ENCODE assay signal across 1 cellular context in the genomic region with DNA sequence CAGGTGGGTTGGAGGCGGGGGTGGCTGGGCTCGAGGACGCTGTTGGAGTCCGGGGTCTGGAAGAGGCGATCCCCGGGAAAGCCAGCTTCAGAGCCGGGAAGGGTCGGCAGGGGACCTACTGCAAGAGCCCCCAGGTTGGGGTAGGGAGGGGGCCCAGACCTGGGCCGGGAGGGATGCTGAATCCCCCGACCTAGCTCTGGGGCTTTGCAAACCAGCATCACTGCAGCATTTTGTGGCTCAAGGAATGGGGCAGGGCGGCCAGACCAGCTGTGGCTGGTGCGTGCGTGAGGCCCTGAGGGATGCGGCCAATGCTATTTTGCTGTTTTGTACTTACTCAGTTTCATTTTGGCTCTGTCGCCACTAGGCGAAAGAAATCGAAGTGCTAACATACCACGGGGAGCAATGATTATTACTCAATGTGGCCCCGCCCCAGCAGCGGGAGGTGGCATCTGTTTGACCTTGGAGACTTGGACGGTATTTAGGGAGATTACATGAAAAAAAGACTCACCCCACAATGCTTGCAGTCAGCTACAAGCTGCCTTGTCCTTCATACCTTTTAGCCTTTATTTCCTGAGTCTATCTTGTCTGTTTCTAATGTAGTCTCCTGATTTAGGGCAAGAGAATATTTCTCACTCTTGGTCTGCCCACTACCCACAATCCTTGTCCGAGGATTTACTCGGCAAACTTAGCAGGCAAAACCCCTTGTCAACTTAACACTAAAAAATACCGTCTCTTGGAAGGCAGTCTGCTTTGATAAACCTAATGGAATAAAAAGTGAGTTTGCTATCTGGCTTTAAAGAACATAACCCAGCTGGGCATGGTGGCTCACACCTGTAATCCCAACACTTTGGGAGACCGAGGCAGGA.
TF ChIP-seq lines count a peak whose summit lies in the region.

No MANE protein-coding gene starts in this region.

TF ChIP-seq in HepG2, 621 proteins besides CTCF, POLR2A, EP300 and RAD21 (continued from another document):
- TF ChIP-seq GMEB1 (CRISPR knock-in tag; IDR thresholded peaks at IDR 0.05; ENCODE audit: borderline replicate concordance), result no peak
- no peak for TF ChIP-seq MLXIP (CRISPR knock-in tag; IDR thresholded peaks at IDR 0.05; ENCODE audit: borderline replicate concordance)
- no peak for TF ChIP-seq FOXA1 (IDR thresholded peaks at IDR 0.05)
- no peak for TF ChIP-seq FOXA1 (CRISPR knock-in tag; IDR thresholded peaks at IDR 0.05)
- TF ChIP-seq KLF11 (CRISPR knock-in tag; IDR thresholded peaks at IDR 0.05), result no peak
- TF ChIP-seq PHB2 (IDR thresholded peaks at IDR 0.05; ENCODE audit: partially characterized antibody), result no peak
- no peak for TF ChIP-seq SSRP1 (CRISPR knock-in tag; IDR thresholded peaks at IDR 0.05)
- no peak for TF ChIP-seq ZNF713 (CRISPR knock-in tag; IDR thresholded peaks at IDR 0.05)
- TF ChIP-seq SRSF9 (IDR thresholded peaks at IDR 0.05; ENCODE audit: borderline replicate concordance, insufficient read depth, low read depth, low read length, poor library complexity, severe bottlenecking), result no peak
- TF ChIP-seq HNRNPLL (IDR thresholded peaks at IDR 0.05; ENCODE audit: low read depth, low read length, poor library complexity, severe bottlenecking), result peak; percentile 22
- TF ChIP-seq ZNF512 (CRISPR knock-in tag; IDR thresholded peaks at IDR 0.05), result no peak
- no peak for TF ChIP-seq ZNF24 (IDR thresholded peaks at IDR 0.05)
- TF ChIP-seq MXD4 (CRISPR knock-in tag; IDR thresholded peaks at IDR 0.05), result no peak
- TF ChIP-seq ZC3H4 (CRISPR knock-in tag; IDR thresholded peaks at IDR 0.05; ENCODE audit: borderline replicate concordance), result no peak
- TF ChIP-seq MBNL3 (CRISPR knock-in tag; conservative IDR thresholded peaks at IDR 0.05), result no peak
- TF ChIP-seq GATA4 (IDR thresholded peaks at IDR 0.05; ENCODE audit: borderline replicate concordance, low read depth), result no peak
- TF ChIP-seq KDM3A (CRISPR knock-in tag; IDR thresholded peaks at IDR 0.05; ENCODE audit: low read depth), result no peak
- no peak for TF ChIP-seq NPAS2 (CRISPR knock-in tag; IDR thresholded peaks at IDR 0.05; ENCODE audit: borderline replicate concordance)
- TF ChIP-seq PRPF4 (IDR thresholded peaks at IDR 0.05; ENCODE audit: low read depth, low read length, poor library complexity, severe bottlenecking), result no peak
- no peak for TF ChIP-seq MTA3 (CRISPR knock-in tag; IDR thresholded peaks at IDR 0.05)
- TF ChIP-seq ZNF264 (CRISPR knock-in tag; IDR thresholded peaks at IDR 0.05), result no peak
- TF ChIP-seq, protein P1, sequence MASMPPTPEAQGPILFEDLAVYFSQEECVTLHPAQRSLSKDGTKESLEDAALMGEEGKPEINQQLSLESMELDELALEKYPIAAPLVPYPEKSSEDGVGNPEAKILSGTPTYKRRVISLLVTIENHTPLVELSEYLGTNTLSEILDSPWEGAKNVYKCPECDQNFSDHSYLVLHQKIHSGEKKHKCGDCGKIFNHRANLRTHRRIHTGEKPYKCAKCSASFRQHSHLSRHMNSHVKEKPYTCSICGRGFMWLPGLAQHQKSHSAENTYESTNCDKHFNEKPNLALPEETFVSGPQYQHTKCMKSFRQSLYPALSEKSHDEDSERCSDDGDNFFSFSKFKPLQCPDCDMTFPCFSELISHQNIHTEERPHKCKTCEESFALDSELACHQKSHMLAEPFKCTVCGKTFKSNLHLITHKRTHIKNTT (CRISPR knock-in tag; IDR thresholded peaks at IDR 0.05), result no peak
- TF ChIP-seq ZFP82 (CRISPR knock-in tag; IDR thresholded peaks at IDR 0.05; ENCODE audit: borderline replicate concordance), result no peak
- TF ChIP-seq NR1H2 (CRISPR knock-in tag; IDR thresholded peaks at IDR 0.05; ENCODE audit: borderline replicate concordance, low read depth), result no peak
- no peak for TF ChIP-seq HMGXB3 (CRISPR knock-in tag; IDR thresholded peaks at IDR 0.05; ENCODE audit: borderline replicate concordance)
- no peak for TF ChIP-seq IKZF5 (CRISPR knock-in tag; IDR thresholded peaks at IDR 0.05)
- no peak for TF ChIP-seq ADNP (CRISPR knock-in tag; IDR thresholded peaks at IDR 0.05)
- TF ChIP-seq MZF1 (CRISPR knock-in tag; IDR thresholded peaks at IDR 0.05; ENCODE audit: borderline replicate concordance), result no peak
- no peak for TF ChIP-seq ZNF232 (CRISPR knock-in tag; IDR thresholded peaks at IDR 0.05; ENCODE audit: borderline replicate concordance)
- TF ChIP-seq SMAD1 (CRISPR knock-in tag; IDR thresholded peaks at IDR 0.05; ENCODE audit: borderline replicate concordance, low read depth), result no peak
- no peak for TF ChIP-seq PTBP1 (IDR thresholded peaks at IDR 0.05; ENCODE audit: low read depth, low read length, poor library complexity, severe bottlenecking)
- no peak for TF ChIP-seq ZNF879 (CRISPR knock-in tag; IDR thresholded peaks at IDR 0.05)
- no peak for TF ChIP-seq ZKSCAN1 (IDR thresholded peaks at IDR 0.05; ENCODE audit: low read length)
- no peak for TF ChIP-seq ZNF569 (CRISPR knock-in tag; IDR thresholded peaks at IDR 0.05; ENCODE audit: borderline replicate concordance)
- TF ChIP-seq ZNF619 (CRISPR knock-in tag; IDR thresholded peaks at IDR 0.05), result no peak
- TF ChIP-seq ZNF207 (IDR thresholded peaks at IDR 0.05; ENCODE audit: borderline replicate concordance), result no peak
- TF ChIP-seq ATAD3A (CRISPR knock-in tag; IDR thresholded peaks at IDR 0.05), result no peak
- no peak for TF ChIP-seq RELA (CRISPR knock-in tag; IDR thresholded peaks at IDR 0.05)
- TF ChIP-seq IKZF1 (IDR thresholded peaks at IDR 0.05), result no peak
- TF ChIP-seq SIX4 (CRISPR knock-in tag; IDR thresholded peaks at IDR 0.05), result no peak
- no peak for TF ChIP-seq ZNF616 (CRISPR knock-in tag; IDR thresholded peaks at IDR 0.05; ENCODE audit: low read depth)
- TF ChIP-seq GABPA (IDR thresholded peaks at IDR 0.05; ENCODE audit: low read depth, low read length), result no peak
- TF ChIP-seq GABPA (CRISPR knock-in tag; IDR thresholded peaks at IDR 0.05; ENCODE audit: low read depth), result no peak
- TF ChIP-seq SMARCE1 (IDR thresholded peaks at IDR 0.05; ENCODE audit: borderline replicate concordance), result no peak
- TF ChIP-seq ZNF652 (CRISPR knock-in tag; IDR thresholded peaks at IDR 0.05; ENCODE audit: borderline replicate concordance, low read depth), result no peak
- TF ChIP-seq, protein P2, sequence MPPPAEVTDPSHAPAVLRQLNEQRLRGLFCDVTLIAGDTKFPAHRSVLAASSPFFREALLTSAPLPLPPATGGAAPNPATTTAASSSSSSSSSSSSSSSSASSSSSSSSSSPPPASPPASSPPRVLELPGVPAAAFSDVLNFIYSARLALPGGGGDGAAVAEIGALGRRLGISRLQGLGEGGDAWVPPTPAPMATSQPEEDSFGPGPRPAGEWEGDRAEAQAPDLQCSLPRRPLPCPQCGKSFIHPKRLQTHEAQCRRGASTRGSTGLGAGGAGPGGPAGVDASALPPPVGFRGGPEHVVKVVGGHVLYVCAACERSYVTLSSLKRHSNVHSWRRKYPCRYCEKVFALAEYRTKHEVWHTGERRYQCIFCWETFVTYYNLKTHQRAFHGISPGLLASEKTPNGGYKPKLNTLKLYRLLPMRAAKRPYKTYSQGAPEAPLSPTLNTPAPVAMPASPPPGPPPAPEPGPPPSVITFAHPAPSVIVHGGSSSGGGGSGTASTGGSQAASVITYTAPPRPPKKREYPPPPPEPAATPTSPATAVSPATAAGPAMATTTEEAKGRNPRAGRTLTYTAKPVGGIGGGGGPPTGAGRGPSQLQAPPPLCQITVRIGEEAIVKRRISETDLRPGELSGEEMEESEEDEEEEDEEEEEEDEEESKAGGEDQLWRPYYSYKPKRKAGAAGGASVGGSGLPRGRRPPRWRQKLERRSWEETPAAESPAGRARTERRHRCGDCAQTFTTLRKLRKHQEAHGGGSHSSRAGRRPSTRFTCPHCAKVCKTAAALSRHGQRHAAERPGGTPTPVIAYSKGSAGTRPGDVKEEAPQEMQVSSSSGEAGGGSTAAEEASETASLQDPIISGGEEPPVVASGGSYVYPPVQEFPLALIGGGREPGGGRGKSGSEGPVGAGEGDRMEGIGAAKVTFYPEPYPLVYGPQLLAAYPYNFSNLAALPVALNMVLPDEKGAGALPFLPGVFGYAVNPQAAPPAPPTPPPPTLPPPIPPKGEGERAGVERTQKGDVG (CRISPR knock-in tag; IDR thresholded peaks at IDR 0.05; ENCODE audit: borderline replicate concordance), result no peak
- TF ChIP-seq PLRG1 (conservative IDR thresholded peaks at IDR 0.05), result no peak
